11 cellular contexts compared by ENCODE assay signal in genomic region chr3:150232992-150233451, GRCh38.
DNase-seq lines count a peak whose midpoint lies in the region; ATAC-seq, FAIRE-seq and TF ChIP-seq lines count a peak whose summit lies in the region.
"Had no signal": no experiment of that assay in that cellular context is flagged by ENCODE, and none has a peak within 500 bp of the region (broad histone marks: within the 10 kb centered on the region; RNA-seq: fewer than 3 reads in every experiment).

No MANE protein-coding gene starts in this region.

- peaks cover under 1 to 14% of the 10 kb centered on the region in 2 donors for H3K4me1 ChIP-seq in lung (ENCODE audit: control insufficient read depth in 2 of 2, insufficient read depth in 2 of 2, low read length in 2 of 2)
- peaks cover 24% of the 10 kb centered on the region for H3K4me1 ChIP-seq in SJCRH30

- TF ChIP-seq CTCF in bronchial epithelial cell (IDR thresholded peaks at IDR 0.05; ENCODE audit: insufficient read depth, low read length, severe bottlenecking) = no peak
- TF ChIP-seq CTCF in lung (IDR thresholded peaks at IDR 0.05; ENCODE audit: control extremely low read depth, extremely low read depth) = no peak
- no peak for TF ChIP-seq CTCF in GM10266 (IDR thresholded peaks at IDR 0.05; ENCODE audit: control insufficient read depth, insufficient read depth, low read depth, missing control alignments)

- H3K27me3 ChIP-seq in bronchial epithelial cell (ENCODE audit: control insufficient read depth, insufficient read depth, low read length) (no peaks in the 10 kb centered on the region), lung (ENCODE audit: control insufficient read depth, insufficient read depth) (no peaks in the 10 kb centered on the region), SJCRH30 (no peaks in the 10 kb centered on the region)
- H3K27me3 ChIP-seq: body of pancreas, pancreas had no signal

- peak; percentile 43 for FAIRE-seq in bronchial epithelial cell (lab: Jason Lieb, UNC)
- FAIRE-seq: pancreas had no signal

- H3K27ac ChIP-seq in lung (ENCODE audit: low read depth in 1 of 2, low read length in 1 of 2) (peak overlapping the region; percentile 7 to 59), SJCRH30 (no peak overlapping the region)
- H3K27ac ChIP-seq: body of pancreas, pancreas had no signal

- WGBS in lung, 2 donors = 38 to 64% methylated on average over 4 of the region's 4 CpGs

- H3K36me3 ChIP-seq in bronchial epithelial cell (ENCODE audit: control insufficient read depth, insufficient read depth, low read length) (no peaks in the 10 kb centered on the region), lung (ENCODE audit: control insufficient read depth in 2 of 2, insufficient read depth in 2 of 2, low read length in 2 of 2) (no peaks in the 10 kb centered on the region), SJCRH30 (no peaks in the 10 kb centered on the region)
- H3K36me3 ChIP-seq: pancreas had no signal

- ATAC-seq in lung (ENCODE audit: insufficient read depth, low FRiP score) (no peak), HG02759 (IDR thresholded peaks at IDR 0.05; ENCODE audit: unreplicated experiment) (no peak)
- ATAC-seq: body of pancreas, pancreas had no signal

- peak; percentile 55 for DNase-seq in AG08395 (ENCODE audit: low spot score)
- peak; percentile 88 for DNase-seq in NCI-H2029 treated with DMSO at 0.1 percent for 48 hours (lab: John Stamatoyannopoulos, UW)
- peak; percentile 77 for DNase-seq in bronchial epithelial cell (ENCODE audit: low read depth)
- DNase-seq in lung (ENCODE audit: low spot score) = no peak
- no peak for DNase-seq in SJCRH30
- DNase-seq in central memory CD4-positive, alpha-beta T cell = no peak
- no peak for DNase-seq in GM10266 (ENCODE audit: extremely low spot score)
- DNase-seq: H7, pancreas had no signal

- H3K9me3 ChIP-seq in lung (ENCODE audit: control insufficient read depth in 2 of 2, insufficient read depth in 1 of 2, low read length in 1 of 2) = no peaks in the 10 kb centered on the region
- no peaks in the 10 kb centered on the region; the same call in none of the 2 replicates for H3K9me3 ChIP-seq in SJCRH30 (replicated peaks)
- H3K9me3 ChIP-seq: body of pancreas, pancreas had no signal

- H3K4me3 ChIP-seq in bronchial epithelial cell (ENCODE audit: low read depth, low read length) = no peak overlapping the region
- no peak overlapping the region for H3K4me3 ChIP-seq in lung
- no peak overlapping the region for H3K4me3 ChIP-seq in SJCRH30
- H3K4me3 ChIP-seq: body of pancreas, pancreas had no signal

Comparison
In these comparisons a context has a peak if more than half of its experiments do, and no peak if none do; other contexts are left out.
1. DNase-seq: peak in AG08395 (single experiment), NCI-H2029 treated with DMSO at 0.1 percent for 48 hours (single experiment) and bronchial epithelial cell (single experiment); none in lung (single experiment), SJCRH30 (0 of 2), central memory CD4-positive, alpha-beta T cell (single experiment) and GM10266 (single experiment).